Comparison of ENCODE assay signal across 11 cellular contexts in the genomic region with DNA sequence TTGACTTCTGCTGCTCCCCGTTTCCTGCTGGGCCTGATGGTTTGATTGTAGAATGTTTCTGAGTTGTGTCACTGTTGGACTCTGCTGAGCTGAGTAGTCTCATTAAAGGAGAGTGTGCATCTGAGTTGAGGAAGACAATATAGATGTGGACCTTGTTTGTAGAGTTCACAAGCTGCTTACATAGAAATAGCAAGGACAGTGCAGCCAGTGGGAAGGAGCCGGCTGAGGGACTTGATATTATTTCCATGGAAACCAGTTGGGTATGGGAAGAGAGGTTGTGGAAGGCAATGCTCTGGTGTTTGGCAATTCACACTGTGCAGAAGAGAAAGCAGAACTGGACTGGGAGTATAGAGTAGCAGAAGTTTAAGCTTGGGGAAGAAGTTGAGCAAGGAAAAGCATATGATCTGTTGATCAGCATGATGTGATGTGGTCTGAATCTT. TPM values are rescaled to one million over a fixed set of nuclear protein-coding genes. Genes with fewer than 3 reads are reported as not detected.
DNase-seq lines count a peak whose midpoint lies in the region; ATAC-seq and TF ChIP-seq lines count a peak whose summit lies in the region.
"Had no signal": no experiment of that assay in that cellular context is flagged by ENCODE, and none has a peak within 500 bp of the region (broad histone marks: within the 10 kb centered on the region; RNA-seq: fewer than 3 reads in every experiment).

No MANE protein-coding gene starts in this region.

- H3K4me2 ChIP-seq in smooth muscle cell = peak overlapping the region; percentile 58

- H3K4me3 Mint-ChIP-seq in T-helper 2 cell treated with Interferon-gamma antibody and Interleukin-4, amounts not matched to agents 5 μg/mL and 100 μg/mL, for 36 hours = peak overlapping the region; percentile 79

- peaks cover 100% of the 10 kb centered on the region for H4K20me1 ChIP-seq in smooth muscle cell (ENCODE audit: low read depth)

- peak; percentile 46 for ATAC-seq in SK-N-SH treated with all-trans-retinoic acid at 6 μM for 48 hours

- no peaks in the 10 kb centered on the region for H3K27me3 ChIP-seq in smooth muscle cell (ENCODE audit: low read depth)
- H3K27me3 ChIP-seq: tibial nerve had no signal

- peaks cover 71% of the 10 kb centered on the region for H3K4me1 Mint-ChIP-seq in T-helper 2 cell treated with Interferon-gamma antibody and Interleukin-4, amounts not matched to agents 5 μg/mL and 100 μg/mL, for 36 hours (ENCODE audit: low read depth)

- no peaks in the 10 kb centered on the region for H3K9me3 Mint-ChIP-seq in T-helper 2 cell treated with Interferon-gamma antibody and Interleukin-4, amounts not matched to agents 5 μg/mL and 100 μg/mL, for 36 hours

- no peak overlapping the region for H2AFZ ChIP-seq in smooth muscle cell (ENCODE audit: low read depth)

- H3K36me3 Mint-ChIP-seq in T-helper 2 cell treated with Interferon-gamma antibody and Interleukin-4, amounts not matched to agents 5 μg/mL and 100 μg/mL, for 36 hours (ENCODE audit: low read depth) = peaks cover 3% of the 10 kb centered on the region

- H3K4me3 ChIP-seq in fibroblast of mammary gland (ENCODE audit: control insufficient read depth, low read depth, low read length) (no peak overlapping the region), smooth muscle cell (no peak overlapping the region)
- H3K4me3 ChIP-seq: tibial nerve had no signal

- H3K27ac ChIP-seq in smooth muscle cell (ENCODE audit: low read depth) = peak overlapping the region; percentile 71
- H3K27ac ChIP-seq: tibial nerve had no signal

- H3K9me3 ChIP-seq in smooth muscle cell (replicated peaks; ENCODE audit: low read depth) = no peaks in the 10 kb centered on the region
- H3K9me3 ChIP-seq: tibial nerve had no signal

- TF ChIP-seq CTCF in fibroblast of mammary gland (conservative IDR thresholded peaks at IDR 0.05; ENCODE audit: control insufficient read depth, insufficient read depth, low read depth, low read length) = no peak
- no peak for TF ChIP-seq CTCF in smooth muscle cell (IDR thresholded peaks at IDR 0.05; ENCODE audit: borderline replicate concordance, insufficient read depth, poor library complexity, severe bottlenecking)

- DNase-seq in T-helper 2 cell treated with Interferon-gamma antibody and Interleukin-4, amounts not matched to agents 5 μg/mL and 100 μg/mL, for 36 hours (ENCODE audit: low spot score) = no peak
- no peak for DNase-seq in T-helper 2 cell
- peak; percentile 42 for DNase-seq in fibroblast of mammary gland (ENCODE audit: low read depth)
- DNase-seq in smooth muscle cell (lab: John Stamatoyannopoulos, UW; ENCODE audit: unreplicated experiment) = no peak
- DNase-seq in NCI-H748 (lab: John Stamatoyannopoulos, UW; ENCODE audit: unreplicated experiment) = no peak
- DNase-seq in OCI-M2 (lab: John Stamatoyannopoulos, UW; ENCODE audit: unreplicated experiment) = no peak
- DNase-seq in NCI-H1694 treated with DMSO at 0.1 percent for 48 hours (lab: John Stamatoyannopoulos, UW) = no peak
- DNase-seq: NCI-H1417 treated with DMSO at 0.1 percent for 48 hours, retina had no signal

- peaks cover 15% of the 10 kb centered on the region for H3K4me1 ChIP-seq in smooth muscle cell (ENCODE audit: low read depth)

- H3F3A ChIP-seq in smooth muscle cell (ENCODE audit: low read depth) = peaks cover 8% of the 10 kb centered on the region

- WGBS in smooth muscle cell (ENCODE audit: low lambda C conversion rate) = 37% methylated on average over 2 of the region's 2 CpGs

- H3K9ac ChIP-seq in smooth muscle cell (ENCODE audit: low read depth) = peak overlapping the region; percentile 15

- H3K27me3 Mint-ChIP-seq in T-helper 2 cell treated with Interferon-gamma antibody and Interleukin-4, amounts not matched to agents 5 μg/mL and 100 μg/mL, for 36 hours (ENCODE audit: low read depth) = no peaks in the 10 kb centered on the region

- H3K27ac Mint-ChIP-seq in T-helper 2 cell treated with Interferon-gamma antibody and Interleukin-4, amounts not matched to agents 5 μg/mL and 100 μg/mL, for 36 hours = peak overlapping the region; percentile 93

- H3K79me2 ChIP-seq in smooth muscle cell (ENCODE audit: low read depth) = peaks cover 99% of the 10 kb centered on the region

- H3K36me3 ChIP-seq in smooth muscle cell (ENCODE audit: low read depth) = no peaks in the 10 kb centered on the region
- H3K36me3 ChIP-seq: tibial nerve had no signal

TF ChIP-seq in SK-N-SH treated with all-trans-retinoic acid at 6 μM for 48 hours, 23 proteins besides CTCF, POLR2A, EP300 and RAD21 (continues in another document):
- TF ChIP-seq BACH2 (CRISPR knock-in tag; IDR thresholded peaks at IDR 0.05; ENCODE audit: borderline replicate concordance) (no peak), ZC3H10 (CRISPR knock-in tag; IDR thresholded peaks at IDR 0.05) (no peak), ZFP30 (CRISPR knock-in tag; IDR thresholded peaks at IDR 0.05) (no peak), ISL1 (CRISPR knock-in tag; IDR thresholded peaks at IDR 0.05) (no peak), ZNF565 (CRISPR knock-in tag; conservative IDR thresholded peaks at IDR 0.05; ENCODE audit: low read depth) (no peak), ESRRG (CRISPR knock-in tag; IDR thresholded peaks at IDR 0.05) (no peak), ARNTL (CRISPR knock-in tag; IDR thresholded peaks at IDR 0.05; ENCODE audit: borderline replicate concordance, low read depth) (no peak), SNAI2 (CRISPR knock-in tag; IDR thresholded peaks at IDR 0.05) (no peak), PPARA (CRISPR knock-in tag; IDR thresholded peaks at IDR 0.05; ENCODE audit: borderline replicate concordance) (no peak), TCF4 (CRISPR knock-in tag; IDR thresholded peaks at IDR 0.05; ENCODE audit: borderline replicate concordance) (no peak), OSR1 (CRISPR knock-in tag; IDR thresholded peaks at IDR 0.05) (no peak), RARB (CRISPR knock-in tag; IDR thresholded peaks at IDR 0.05) (no peak), CSDC2 (CRISPR knock-in tag; IDR thresholded peaks at IDR 0.05) (no peak), ZNF70 (CRISPR knock-in tag; IDR thresholded peaks at IDR 0.05) (no peak), TOX (CRISPR knock-in tag; IDR thresholded peaks at IDR 0.05; ENCODE audit: borderline replicate concordance) (no peak)
- TF ChIP-seq, protein P1, sequence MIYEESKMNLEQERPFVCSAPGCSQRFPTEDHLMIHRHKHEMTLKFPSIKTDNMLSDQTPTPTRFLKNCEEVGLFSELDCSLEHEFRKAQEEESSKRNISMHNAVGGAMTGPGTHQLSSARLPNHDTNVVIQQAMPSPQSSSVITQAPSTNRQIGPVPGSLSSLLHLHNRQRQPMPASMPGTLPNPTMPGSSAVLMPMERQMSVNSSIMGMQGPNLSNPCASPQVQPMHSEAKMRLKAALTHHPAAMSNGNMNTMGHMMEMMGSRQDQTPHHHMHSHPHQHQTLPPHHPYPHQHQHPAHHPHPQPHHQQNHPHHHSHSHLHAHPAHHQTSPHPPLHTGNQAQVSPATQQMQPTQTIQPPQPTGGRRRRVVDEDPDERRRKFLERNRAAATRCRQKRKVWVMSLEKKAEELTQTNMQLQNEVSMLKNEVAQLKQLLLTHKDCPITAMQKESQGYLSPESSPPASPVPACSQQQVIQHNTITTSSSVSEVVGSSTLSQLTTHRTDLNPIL (CRISPR knock-in tag; IDR thresholded peaks at IDR 0.05; ENCODE audit: low read depth) = no peak
- TF ChIP-seq, protein P2, sequence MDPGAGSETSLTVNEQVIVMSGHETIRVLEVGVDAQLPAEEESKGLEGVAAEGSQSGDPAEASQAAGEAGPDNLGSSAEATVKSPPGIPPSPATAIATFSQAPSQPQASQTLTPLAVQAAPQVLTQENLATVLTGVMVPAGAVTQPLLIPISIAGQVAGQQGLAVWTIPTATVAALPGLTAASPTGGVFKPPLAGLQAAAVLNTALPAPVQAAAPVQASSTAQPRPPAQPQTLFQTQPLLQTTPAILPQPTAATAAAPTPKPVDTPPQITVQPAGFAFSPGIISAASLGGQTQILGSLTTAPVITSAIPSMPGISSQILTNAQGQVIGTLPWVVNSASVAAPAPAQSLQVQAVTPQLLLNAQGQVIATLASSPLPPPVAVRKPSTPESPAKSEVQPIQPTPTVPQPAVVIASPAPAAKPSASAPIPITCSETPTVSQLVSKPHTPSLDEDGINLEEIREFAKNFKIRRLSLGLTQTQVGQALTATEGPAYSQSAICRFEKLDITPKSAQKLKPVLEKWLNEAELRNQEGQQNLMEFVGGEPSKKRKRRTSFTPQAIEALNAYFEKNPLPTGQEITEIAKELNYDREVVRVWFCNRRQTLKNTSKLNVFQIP (CRISPR knock-in tag; IDR thresholded peaks at IDR 0.05; ENCODE audit: borderline replicate concordance, low read depth) = no peak
- TF ChIP-seq, protein P3, sequence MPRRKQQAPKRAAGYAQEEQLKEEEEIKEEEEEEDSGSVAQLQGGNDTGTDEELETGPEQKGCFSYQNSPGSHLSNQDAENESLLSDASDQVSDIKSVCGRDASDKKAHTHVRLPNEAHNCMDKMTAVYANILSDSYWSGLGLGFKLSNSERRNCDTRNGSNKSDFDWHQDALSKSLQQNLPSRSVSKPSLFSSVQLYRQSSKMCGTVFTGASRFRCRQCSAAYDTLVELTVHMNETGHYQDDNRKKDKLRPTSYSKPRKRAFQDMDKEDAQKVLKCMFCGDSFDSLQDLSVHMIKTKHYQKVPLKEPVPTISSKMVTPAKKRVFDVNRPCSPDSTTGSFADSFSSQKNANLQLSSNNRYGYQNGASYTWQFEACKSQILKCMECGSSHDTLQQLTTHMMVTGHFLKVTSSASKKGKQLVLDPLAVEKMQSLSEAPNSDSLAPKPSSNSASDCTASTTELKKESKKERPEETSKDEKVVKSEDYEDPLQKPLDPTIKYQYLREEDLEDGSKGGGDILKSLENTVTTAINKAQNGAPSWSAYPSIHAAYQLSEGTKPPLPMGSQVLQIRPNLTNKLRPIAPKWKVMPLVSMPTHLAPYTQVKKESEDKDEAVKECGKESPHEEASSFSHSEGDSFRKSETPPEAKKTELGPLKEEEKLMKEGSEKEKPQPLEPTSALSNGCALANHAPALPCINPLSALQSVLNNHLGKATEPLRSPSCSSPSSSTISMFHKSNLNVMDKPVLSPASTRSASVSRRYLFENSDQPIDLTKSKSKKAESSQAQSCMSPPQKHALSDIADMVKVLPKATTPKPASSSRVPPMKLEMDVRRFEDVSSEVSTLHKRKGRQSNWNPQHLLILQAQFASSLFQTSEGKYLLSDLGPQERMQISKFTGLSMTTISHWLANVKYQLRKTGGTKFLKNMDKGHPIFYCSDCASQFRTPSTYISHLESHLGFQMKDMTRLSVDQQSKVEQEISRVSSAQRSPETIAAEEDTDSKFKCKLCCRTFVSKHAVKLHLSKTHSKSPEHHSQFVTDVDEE (CRISPR knock-in tag; IDR thresholded peaks at IDR 0.05) = no peak

RNA-seq across cellular contexts. Expression of a gene that starts 14.8 kb away (rescaled TPM):
- total RNA-seq in smooth muscle cell = 64.5 and 77.4 TPM in 2 replicates
- polyA plus RNA-seq in smooth muscle cell = 43.9 and 44.7 TPM in 2 replicates
